8 cellular contexts compared by ENCODE assay signal in the genomic region with DNA sequence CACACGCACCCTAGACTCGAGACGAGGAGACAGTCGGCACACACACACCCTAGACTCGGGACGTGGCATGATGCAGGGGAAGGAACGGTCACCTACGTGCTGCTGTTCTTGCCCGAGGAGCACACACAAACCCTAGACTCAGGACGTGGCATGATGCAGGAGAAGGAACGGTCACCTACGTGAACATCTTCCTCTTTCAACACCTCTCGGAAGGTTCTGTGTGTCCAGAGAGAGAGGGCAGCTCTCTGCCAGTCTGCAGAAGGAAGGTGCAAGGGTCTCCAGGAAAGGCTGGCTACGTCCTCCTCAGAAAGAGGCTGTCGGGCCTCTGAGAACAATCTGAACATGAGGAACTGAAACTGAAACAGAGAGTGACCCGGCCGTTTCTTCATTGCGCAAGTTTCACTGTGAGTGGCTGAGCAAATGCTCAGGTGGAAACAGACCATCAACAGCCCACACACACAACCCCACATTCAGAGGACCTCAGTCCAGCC. TPM values are rescaled to one million over a fixed set of nuclear protein-coding genes. Genes with fewer than 3 reads are reported as not detected.
A peak's percentile ranks its signal among the peaks of the same experiment; 100 is the strongest.
DNase-seq lines count a peak whose midpoint lies in the region; ATAC-seq and TF ChIP-seq lines count a peak whose summit lies in the region.

No MANE protein-coding gene starts in this region.

- WGBS in hepatocyte (ENCODE audit: low lambda C conversion rate, missing lambda C conversion rate) = 94% methylated on average over 18 of the region's 18 CpGs

- peak; percentile 40 for TF ChIP-seq POLR2A in GM18951 (IDR thresholded peaks at IDR 0.05; ENCODE audit: extremely low read depth, insufficient read depth, insufficient read length)

- H3K36me3 ChIP-seq in SU-DHL-6 (ENCODE audit: low read length) (peaks cover 28% of the 10 kb centered on the region), hepatocyte (replicated peaks; ENCODE audit: insufficient read depth, low read depth) (no peaks in the 10 kb centered on the region)

- DNase-seq in fibroblast of villous mesenchyme (ENCODE audit: low read depth) (peak; percentile 82), hepatocyte (ENCODE audit: low spot score) (no peak), cerebellar nuclear complex (lab: John Stamatoyannopoulos, UW) (no peak), NCI-H2029 treated with DMSO at 0.1 percent for 48 hours (lab: John Stamatoyannopoulos, UW) (no peak)
- DNase-seq in stimulated activated CD8-positive, alpha-beta memory T cell treated with anti-CD3 and anti-CD28 coated beads, Interleukin-15, amount 100 ng/mL, for 1 hour (ENCODE audit: low read depth) = peak; percentile 22

- peak; percentile 87 for ATAC-seq in HG02970 (IDR thresholded peaks at IDR 0.05; ENCODE audit: low FRiP score, unreplicated experiment)

- no peaks in the 10 kb centered on the region for H3F3A ChIP-seq in SU-DHL-6 (ENCODE audit: insufficient read depth)

- H3K27me3 ChIP-seq in SU-DHL-6 (ENCODE audit: low read length) (no peaks in the 10 kb centered on the region), hepatocyte (no peaks in the 10 kb centered on the region)

- peak overlapping the region; percentile 24; the same call in 1 of the 2 replicates for H3K9ac ChIP-seq in SU-DHL-6 (ENCODE audit: low read length)

- no peaks in the 10 kb centered on the region for H3K4me1 ChIP-seq in hepatocyte (ENCODE audit: insufficient read depth)

- H3K4me3 ChIP-seq in SU-DHL-6 (ENCODE audit: insufficient read depth, low read length, poor library complexity, severe bottlenecking) (no peak overlapping the region), fibroblast of villous mesenchyme (ENCODE audit: low read depth, low read length) (peak overlapping the region; percentile 38), hepatocyte (no peak overlapping the region)

- H3K4me2 ChIP-seq in SU-DHL-6 (ENCODE audit: low read depth, low read length, poor library complexity, severe bottlenecking) (peak overlapping the region; percentile 15), hepatocyte (no peak overlapping the region)

- H2AFZ ChIP-seq in SU-DHL-6 (ENCODE audit: low read depth, low read length, severe bottlenecking) = no peak overlapping the region
- H2AFZ ChIP-seq in hepatocyte = no peak overlapping the region

- H3K9me2 ChIP-seq in SU-DHL-6 (replicated peaks; ENCODE audit: insufficient read depth, low read length) (no peaks in the 10 kb centered on the region), hepatocyte (replicated peaks; ENCODE audit: insufficient read depth) (no peaks in the 10 kb centered on the region)

- TF ChIP-seq CTCF in SU-DHL-6 (IDR thresholded peaks at IDR 0.05; ENCODE audit: insufficient read depth, low read length, poor library complexity, severe bottlenecking) (no peak), fibroblast of villous mesenchyme (IDR thresholded peaks at IDR 0.05; ENCODE audit: insufficient read depth, low read depth, low read length) (no peak), hepatocyte (IDR thresholded peaks at IDR 0.05; ENCODE audit: poor library complexity) (no peak)

- H4K20me1 ChIP-seq in SU-DHL-6 (ENCODE audit: low read depth, low read length) = no peaks in the 10 kb centered on the region; the same call in 1 of the 2 replicates
- no peaks in the 10 kb centered on the region for H4K20me1 ChIP-seq in hepatocyte (ENCODE audit: insufficient read depth, poor library complexity, severe bottlenecking)

- H3K27ac ChIP-seq in SU-DHL-6 (ENCODE audit: low read depth, low read length) (peak overlapping the region; percentile 65), hepatocyte (no peak overlapping the region)

- H3K9me3 ChIP-seq in SU-DHL-6 (ENCODE audit: insufficient read depth, low read length) (no peaks in the 10 kb centered on the region), hepatocyte (ENCODE audit: low read depth) (no peaks in the 10 kb centered on the region)

- in situ Hi-C loops in GM18951 (cut with MboI; ENCODE audit: low sequenced_read_pairs, unreplicated experiment) = no loop called here

- H3K79me2 ChIP-seq in SU-DHL-6 (ENCODE audit: insufficient read depth, low read length) = peaks cover 3% of the 10 kb centered on the region; the same call in 1 of the 2 replicates
- H3K79me2 ChIP-seq in hepatocyte = no peaks in the 10 kb centered on the region

RNA-seq across cellular contexts. Expression of a gene that starts 43.4 kb away (rescaled TPM):
- total RNA-seq in fibroblast of villous mesenchyme = 11.0 and 15.1 TPM in 2 replicates
- total RNA-seq in hepatocyte = 8.4 and 23.2 TPM in 2 replicates
- 15.0 and 18.3 TPM in 2 replicates for polyA plus RNA-seq in hepatocyte

RNA-seq across cellular contexts. Expression of a gene that starts 44.1 kb away (rescaled TPM):
- total RNA-seq in fibroblast of villous mesenchyme (9.9 and 11.0 TPM in 2 replicates), hepatocyte (8.0 and 13.8 TPM in 2 replicates)
- 25.5 and 30.2 TPM in 2 replicates for polyA plus RNA-seq in hepatocyte

RNA-seq across cellular contexts. Expression of a gene that starts 51.7 kb away (rescaled TPM):
- total RNA-seq in fibroblast of villous mesenchyme (21.9 and 22.0 TPM in 2 replicates), hepatocyte (6.1 and 9.5 TPM in 2 replicates)
- 9.6 and 11.4 TPM in 2 replicates for polyA plus RNA-seq in hepatocyte

Comparison
In these comparisons a context has a peak if more than half of its experiments do, and no peak if none do; other contexts are left out.
1. DNase-seq: peak in fibroblast of villous mesenchyme (single experiment) and stimulated activated CD8-positive, alpha-beta memory T cell treated with anti-CD3 and anti-CD28 coated beads, Interleukin-15, amount 100 ng/mL, for 1 hour (single experiment); none in hepatocyte (single experiment), cerebellar nuclear complex (0 of 2) and NCI-H2029 treated with DMSO at 0.1 percent for 48 hours (single experiment).